ENCODE assay signal across 8 cellular contexts in genomic region chr19:45767881-45768643, GRCh38. TPM values are rescaled to one million over a fixed set of nuclear protein-coding genes. Genes with fewer than 3 reads are reported as not detected.
DNase-seq lines count a peak whose midpoint lies in the region; ATAC-seq and TF ChIP-seq lines count a peak whose summit lies in the region.

No MANE protein-coding gene starts in this region.

- no peak for TF ChIP-seq CTCF in GM12865 (IDR thresholded peaks at IDR 0.05; ENCODE audit: insufficient read depth, low read depth, low read length, missing control alignments)
- no peak for TF ChIP-seq CTCF in PC-9 (conservative IDR thresholded peaks at IDR 0.05)

- DNase-seq in GM12865 (ENCODE audit: low read depth) (peak; percentile 79), PC-9 (peak; percentile 61 to 67), cerebellar cortex (ENCODE audit: low spot score) (peak; percentile 60), left kidney (ENCODE audit: low read depth, low spot score) (peak; percentile 91), NOMO-1 treated with dmso at 0.1 percent for 144 hours (lab: John Stamatoyannopoulos, UW; ENCODE audit: unreplicated experiment) (no peak)
- peak; percentile 48 to 49 for DNase-seq in stimulated activated naive CD8-positive, alpha-beta T cell treated with anti-CD3 and anti-CD28 coated beads, Interleukin-15, amount 100 ng/mL, for 72 hours

- no peaks in the 10 kb centered on the region for H3K9me3 Mint-ChIP-seq in stimulated activated naive CD8-positive, alpha-beta T cell treated with anti-CD3 and anti-CD28 coated beads, Interleukin-15, amount 100 ng/mL, for 72 hours

- H4K20me1 ChIP-seq in PC-9 (ENCODE audit: insufficient read depth), result no peaks in the 10 kb centered on the region

- peaks cover 77% of the 10 kb centered on the region for H3K27me3 Mint-ChIP-seq in stimulated activated naive CD8-positive, alpha-beta T cell treated with anti-CD3 and anti-CD28 coated beads, Interleukin-15, amount 100 ng/mL, for 72 hours

- no peak for ATAC-seq in stimulated activated naive CD8-positive, alpha-beta T cell treated with anti-CD3 and anti-CD28 coated beads, Interleukin-15, amount 100 ng/mL, for 72 hours
- no peak for ATAC-seq in HG02840 (IDR thresholded peaks at IDR 0.05; ENCODE audit: low FRiP score, unreplicated experiment)

- POLR2A ChIA-PET in PC-9 (lab: Charles Lee; ENCODE audit: unreplicated experiment), result interaction anchor here (0.5 to 1.6 kb wide), 7 partner anchors 20 to 97 kb away, joined by 4 to 13 read pairs (median 7); partner anchors contain the start of genes DMWD, FBXO46, QPCTL and SNRPD2

- H2AFZ ChIP-seq in ACC112 (ENCODE audit: low read length, unreplicated experiment) (no peak overlapping the region), PC-9 (peak overlapping the region; percentile 94)

- H3K4me3 ChIP-seq in ACC112 (ENCODE audit: low read depth, low read length) (peak overlapping the region; percentile 88), GM12865 (ENCODE audit: low read depth, low read length) (peak overlapping the region; percentile 63), PC-9 (peak overlapping the region; percentile 97)

- no TSS peak for BruUV-seq in PC-9 (replicated peaks; lab: Mats Ljungman, UMichigan)

- H3K27ac ChIP-seq in ACC112 (ENCODE audit: low read depth, low read length) (peak overlapping the region; percentile 87), PC-9 (peak overlapping the region; percentile 79)

- peak overlapping the region; percentile 100 for H3K4me2 ChIP-seq in PC-9

- intact Hi-C loops in PC-9 (cut with micrococcal nuclease; ENCODE audit: unreplicated experiment), result loop anchor here (2.0 to 5.0 kb wide), 3 partner anchors 37 to 346 kb away; partner anchors contain the start of genes ERCC1 and FBXO46

- peaks cover 52% of the 10 kb centered on the region; the same call in 1 of the 2 replicates for H3F3A ChIP-seq in PC-9 (ENCODE audit: insufficient read depth, low read depth)

- H3K9me3 ChIP-seq in PC-9 (ENCODE audit: insufficient read depth, low read depth), result no peaks in the 10 kb centered on the region

- H3K4me1 Mint-ChIP-seq in stimulated activated naive CD8-positive, alpha-beta T cell treated with anti-CD3 and anti-CD28 coated beads, Interleukin-15, amount 100 ng/mL, for 72 hours, result peaks cover 33% of the 10 kb centered on the region

- CTCF ChIA-PET in PC-9 (lab: Charles Lee), result interaction anchor here (0.6 kb wide), 2 partner anchors 10 to 51 kb away, joined by 4 to 5 read pairs; no protein-coding TSS in a partner anchor

- H3K4me3 Mint-ChIP-seq in stimulated activated naive CD8-positive, alpha-beta T cell treated with anti-CD3 and anti-CD28 coated beads, Interleukin-15, amount 100 ng/mL, for 72 hours, result peak overlapping the region; percentile 71 to 84

- H3K9me2 ChIP-seq in PC-9 (ENCODE audit: insufficient read depth), result no peaks in the 10 kb centered on the region

- no peak overlapping the region for H3K27ac Mint-ChIP-seq in stimulated activated naive CD8-positive, alpha-beta T cell treated with anti-CD3 and anti-CD28 coated beads, Interleukin-15, amount 100 ng/mL, for 72 hours

- H3K27me3 ChIP-seq in ACC112 (ENCODE audit: insufficient read depth, low read length) (no peaks in the 10 kb centered on the region), PC-9 (ENCODE audit: insufficient read depth, low read depth) (no peaks in the 10 kb centered on the region)

- H3K79me2 ChIP-seq in ACC112 (ENCODE audit: control insufficient read depth, insufficient read depth, low read length, unreplicated experiment) (peaks cover 7% of the 10 kb centered on the region), PC-9 (ENCODE audit: low read depth) (no peaks in the 10 kb centered on the region)

- H3K36me3 ChIP-seq in ACC112 (ENCODE audit: insufficient read depth, low read length) (no peaks in the 10 kb centered on the region), PC-9 (ENCODE audit: low read depth) (0 out of 2 replicates have a peak, but pooled peaks cover 3% of the 10 kb centered on the region)

- H3K4me1 ChIP-seq in ACC112 (ENCODE audit: control insufficient read depth, insufficient read depth, low read length, unreplicated experiment) (no peaks in the 10 kb centered on the region), PC-9 (replicated peaks; ENCODE audit: insufficient read depth) (peaks cover 17% of the 10 kb centered on the region)

RNA-seq across cellular contexts. Expression of gene SIX5, which starts 1.0 kb away (rescaled TPM):
- total RNA-seq in PC-9 (2021), result 27.6 and 31.1 TPM in 2 replicates

RNA-seq across cellular contexts. Expression of gene DMPK, which starts 14.2 kb away (rescaled TPM):
- total RNA-seq in PC-9 (2021), result 110 and 132 TPM in 2 replicates

RNA-seq across cellular contexts. Expression of gene DMWD, which starts 24.6 kb away (rescaled TPM):
- total RNA-seq in PC-9 (2021), result 66.7 and 71.1 TPM in 2 replicates

RNA-seq across cellular contexts. Expression of gene MEIOSIN, which starts 34.8 kb away (rescaled TPM):
- total RNA-seq in PC-9 (2021), result not detected in 2 replicates

RNA-seq across cellular contexts. Expression of gene FBXO46, which starts 37.4 kb away (rescaled TPM):
- 33.3 and 45.5 TPM in 2 replicates for total RNA-seq in PC-9 (2021)
